In genomic region chr17:18634550-18635263, GRCh38 we compare ENCODE assay signal across 1 cellular context.
TF ChIP-seq lines count a peak whose summit lies in the region.

No MANE protein-coding gene starts in this region.

TF ChIP-seq in IMR-90, 13 proteins besides CTCF, POLR2A, EP300 and RAD21:
- TF ChIP-seq, protein P1, sequence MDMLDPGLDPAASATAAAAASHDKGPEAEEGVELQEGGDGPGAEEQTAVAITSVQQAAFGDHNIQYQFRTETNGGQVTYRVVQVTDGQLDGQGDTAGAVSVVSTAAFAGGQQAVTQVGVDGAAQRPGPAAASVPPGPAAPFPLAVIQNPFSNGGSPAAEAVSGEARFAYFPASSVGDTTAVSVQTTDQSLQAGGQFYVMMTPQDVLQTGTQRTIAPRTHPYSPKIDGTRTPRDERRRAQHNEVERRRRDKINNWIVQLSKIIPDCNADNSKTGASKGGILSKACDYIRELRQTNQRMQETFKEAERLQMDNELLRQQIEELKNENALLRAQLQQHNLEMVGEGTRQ (IDR thresholded peaks at IDR 0.05; ENCODE audit: low read depth, low read length): peak; percentile 19; the same call in 1 of the 2 replicates
